In genomic region chr2:231037731-231038482, GRCh38 we compare ENCODE assay signal across 8 cellular contexts. TPM values are rescaled to one million over a fixed set of nuclear protein-coding genes. Genes with fewer than 3 reads are reported as not detected.
A peak's percentile ranks its signal among the peaks of the same experiment; 100 is the strongest.
DNase-seq lines count a peak whose midpoint lies in the region; ATAC-seq and TF ChIP-seq lines count a peak whose summit lies in the region.

No MANE protein-coding gene starts in this region.

- CTCF ChIA-PET in activated B cell treated with CpG ODN at 0.5 μM for 24 hours (lab: Charles Lee), result no interaction called here

- POLR2A ChIA-PET in activated B cell treated with CpG ODN at 0.5 μM for 24 hours (lab: Charles Lee), result no interaction called here

- H3K9me3 Mint-ChIP-seq in activated B cell treated with CpG ODN at 0.5 μM for 24 hours (no peaks in the 10 kb centered on the region), immature natural killer cell (no peaks in the 10 kb centered on the region)
- no peaks in the 10 kb centered on the region for H3K9me3 Mint-ChIP-seq in stimulated activated naive B cell treated with anti-CD40 and anti-IgM and Interleukin-4, amounts not matched to agents 10 μg/mL and 1 μg/mL and 100 μg/mL, for 72 hours

- H3K4me3 Mint-ChIP-seq in activated B cell treated with CpG ODN at 0.5 μM for 24 hours (no peak overlapping the region), immature natural killer cell (peak overlapping the region; percentile 23 to 55 (median 39))
- peak overlapping the region; percentile 59 to 62 for H3K4me3 Mint-ChIP-seq in stimulated activated naive B cell treated with anti-CD40 and anti-IgM and Interleukin-4, amounts not matched to agents 10 μg/mL and 1 μg/mL and 100 μg/mL, for 72 hours

- H3K36me3 Mint-ChIP-seq in activated B cell treated with CpG ODN at 0.5 μM for 24 hours (ENCODE audit: low read depth) (no peaks in the 10 kb centered on the region), immature natural killer cell (no peaks in the 10 kb centered on the region)
- H3K36me3 Mint-ChIP-seq in stimulated activated naive B cell treated with anti-CD40 and anti-IgM and Interleukin-4, amounts not matched to agents 10 μg/mL and 1 μg/mL and 100 μg/mL, for 72 hours, result no peaks in the 10 kb centered on the region

- peak; percentile 30 to 41 for ATAC-seq in activated CD4-positive, CD25-positive, alpha-beta regulatory T cell treated with anti-CD3 and anti-CD28 coated beads, Interleukin-2, amount 50 U/mL, for 24 hours
- peak; percentile 21 for ATAC-seq in activated B cell treated with CpG ODN at 0.5 μM for 24 hours (ENCODE audit: low read depth)
- peak; percentile 20 to 22 for ATAC-seq in stimulated activated naive B cell treated with anti-CD40 and anti-IgM and Interleukin-4, amounts not matched to agents 10 μg/mL and 1 μg/mL and 100 μg/mL, for 72 hours (replicated peaks)
- no peak for ATAC-seq in GM21723 (IDR thresholded peaks at IDR 0.05; ENCODE audit: unreplicated experiment)

- no peak for DNase-seq in activated CD4-positive, CD25-positive, alpha-beta regulatory T cell (lab: John Stamatoyannopoulos, UW)
- no peak for DNase-seq in activated B cell treated with CpG ODN at 0.5 μM for 24 hours
- DNase-seq in immature natural killer cell, result no peak
- DNase-seq in stimulated activated naive B cell treated with anti-CD40 and anti-IgM and Interleukin-4, amounts not matched to agents 10 μg/mL and 1 μg/mL and 100 μg/mL, for 72 hours, result no peak
- no peak for DNase-seq in NCI-H1417 treated with DMSO at 0.1 percent for 48 hours (lab: John Stamatoyannopoulos, UW)
- DNase-seq in hepatic stellate cell (ENCODE audit: low spot score), result no peak

- peaks cover 50% of the 10 kb centered on the region for H3K27me3 Mint-ChIP-seq in activated B cell treated with CpG ODN at 0.5 μM for 24 hours
- peaks cover 15 to 35% (median 33%) of the 10 kb centered on the region in 3 donors for H3K27me3 Mint-ChIP-seq in immature natural killer cell (ENCODE audit: low read depth in 3 of 3)
- H3K27me3 Mint-ChIP-seq in stimulated activated naive B cell treated with anti-CD40 and anti-IgM and Interleukin-4, amounts not matched to agents 10 μg/mL and 1 μg/mL and 100 μg/mL, for 72 hours, result peaks cover 41 to 60% of the 10 kb centered on the region in 2 donors

- intact Hi-C loops in activated B cell treated with CpG ODN at 0.5 μM for 24 hours (cut with micrococcal nuclease), result no loop called here

- TF ChIP-seq CTCF in activated B cell treated with CpG ODN at 0.5 μM for 24 hours (IDR thresholded peaks at IDR 0.05), result no peak

- H3K4me1 Mint-ChIP-seq in activated B cell treated with CpG ODN at 0.5 μM for 24 hours (peaks cover 14% of the 10 kb centered on the region), immature natural killer cell (peaks cover 5 to 8% of the 10 kb centered on the region in 2 donors)
- H3K4me1 Mint-ChIP-seq in stimulated activated naive B cell treated with anti-CD40 and anti-IgM and Interleukin-4, amounts not matched to agents 10 μg/mL and 1 μg/mL and 100 μg/mL, for 72 hours, result peaks cover 10 to 21% of the 10 kb centered on the region in 2 donors

- no peak overlapping the region for H3K27ac Mint-ChIP-seq in activated B cell treated with CpG ODN at 0.5 μM for 24 hours
- H3K27ac Mint-ChIP-seq in immature natural killer cell, result no peak overlapping the region
- H3K27ac Mint-ChIP-seq in stimulated activated naive B cell treated with anti-CD40 and anti-IgM and Interleukin-4, amounts not matched to agents 10 μg/mL and 1 μg/mL and 100 μg/mL, for 72 hours, result no peak overlapping the region

RNA-seq across cellular contexts. Expression of gene C2orf72, which starts 0.6 kb away (rescaled TPM):
- not detected in 2 replicates for total RNA-seq in activated B cell treated with CpG ODN at 0.5 μM for 24 hours
- not detected for polyA plus RNA-seq in immature natural killer cell

RNA-seq across cellular contexts. Expression of gene PSMD1, which starts 18.8 kb away (rescaled TPM):
- 99.9 and 105 TPM in 2 replicates for total RNA-seq in activated B cell treated with CpG ODN at 0.5 μM for 24 hours
- polyA plus RNA-seq in immature natural killer cell, result 10 to 100 TPM; 35.1 to 79.2 (median 61.0) TPM

RNA-seq across cellular contexts. Expression of gene SPATA3, which starts 42.0 kb away (rescaled TPM):
- not detected in 2 replicates for total RNA-seq in activated B cell treated with CpG ODN at 0.5 μM for 24 hours
- not detected for polyA plus RNA-seq in immature natural killer cell
